8 cellular contexts compared by ENCODE assay signal in genomic region chr9:75892168-75892901, GRCh38. TPM values are rescaled to one million over a fixed set of nuclear protein-coding genes. Genes with fewer than 3 reads are reported as not detected.
DNase-seq lines count a peak whose midpoint lies in the region; ATAC-seq and TF ChIP-seq lines count a peak whose summit lies in the region.

No MANE protein-coding gene starts in this region.

- H3K4me2 ChIP-seq in trophoblast cell (ENCODE audit: low read length) = peak overlapping the region; percentile 95

- DNase-seq in DMS53 (lab: John Stamatoyannopoulos, UW) (peak; percentile 25), DMS53 treated with DMSO at 0.1 percent for 48 hours (lab: John Stamatoyannopoulos, UW; ENCODE audit: unreplicated experiment) (no peak), left ventricle myocardium inferior (peak; percentile 25), trophoblast cell (peak in 1 of 2 donors; percentile 34), pons (ENCODE audit: low spot score) (no peak), RWPE1 (ENCODE audit: low spot score) (no peak)
- peak; percentile 26 for DNase-seq in activated naive CD4-positive, alpha-beta T cell treated with Interleukin-2 at 50 U/mL for 16 hours

- no peak overlapping the region for H4K91ac ChIP-seq in trophoblast cell (ENCODE audit: low read depth, low read length)

- intact Hi-C loops in left ventricle myocardium inferior (cut with micrococcal nuclease) = loop anchor here (10.0 kb wide), 1 partner anchor 412 kb away; no protein-coding TSS in a partner anchor

- CTCF ChIA-PET in RWPE1 (lab: Yijun Ruan, JAX) = interaction anchor here (0.5 to 0.7 kb wide), 2 partner anchors 87 to 603 kb away, joined by 3 read pairs; no protein-coding TSS in a partner anchor

- no peak overlapping the region for H4K8ac ChIP-seq in trophoblast cell (ENCODE audit: low read depth, low read length)

- H2BK5ac ChIP-seq in trophoblast cell (ENCODE audit: low read depth, low read length, poor library complexity) = no peak overlapping the region

- no peaks in the 10 kb centered on the region for H3K36me3 ChIP-seq in left ventricle myocardium inferior
- no peaks in the 10 kb centered on the region for H3K36me3 ChIP-seq in trophoblast cell (ENCODE audit: control insufficient read depth in 1 of 2, insufficient read depth in 2 of 2, low read length in 2 of 2)

- no peak overlapping the region for H2BK120ac ChIP-seq in trophoblast cell (ENCODE audit: insufficient read depth, low read length, poor library complexity)

- H3K9me3 ChIP-seq in left ventricle myocardium inferior (replicated peaks) = no peaks in the 10 kb centered on the region
- no peaks in the 10 kb centered on the region for H3K9me3 ChIP-seq in trophoblast cell (ENCODE audit: insufficient read depth, low read depth, low read length)

- TF ChIP-seq CTCF in left ventricle myocardium inferior (IDR thresholded peaks at IDR 0.05; ENCODE audit: borderline replicate concordance) = no peak
- TF ChIP-seq CTCF in RWPE1 (conservative IDR thresholded peaks at IDR 0.05; ENCODE audit: low read depth) = no peak

- H3K4me1 ChIP-seq in left ventricle myocardium inferior (peaks cover 64% of the 10 kb centered on the region), trophoblast cell (ENCODE audit: control insufficient read depth in 1 of 2, insufficient read depth in 2 of 2, low read length in 2 of 2) (peaks cover 3 to 10% of the 10 kb centered on the region in 2 experiments)

- WGBS in trophoblast cell (ENCODE audit: extremely low coverage, insufficient coverage, insufficient read length) = no CpG with 5 or more reads among the region's 35 CpGs

- POLR2A ChIA-PET in RWPE1 (lab: Yijun Ruan, JAX; ENCODE audit: low non-redundant PET) = no interaction called here

- H3K14ac ChIP-seq in trophoblast cell (ENCODE audit: low read length) = no peak overlapping the region

- peak overlapping the region; percentile 17 for H3K18ac ChIP-seq in trophoblast cell (ENCODE audit: low read length)

- H3K79me1 ChIP-seq in trophoblast cell (ENCODE audit: low read length) = peaks cover 12% of the 10 kb centered on the region

- H3K4me3 ChIP-seq in left ventricle myocardium inferior (peak overlapping the region; percentile 85), trophoblast cell (ENCODE audit: low read depth, low read length) (peak overlapping the region; percentile 90)

- H3K9ac ChIP-seq in trophoblast cell (ENCODE audit: low read length) = peak overlapping the region; percentile 64

- no peak for ATAC-seq in HG03460 (IDR thresholded peaks at IDR 0.05; ENCODE audit: unreplicated experiment)

- no peak overlapping the region for H4K12ac ChIP-seq in trophoblast cell (ENCODE audit: low read depth, low read length)

- H2AFZ ChIP-seq in trophoblast cell (ENCODE audit: insufficient read depth, low read length, poor library complexity) = peak overlapping the region; percentile 18

- H3K27me3 ChIP-seq in left ventricle myocardium inferior (ENCODE audit: low read depth) = no peaks in the 10 kb centered on the region
- H3K27me3 ChIP-seq in trophoblast cell (ENCODE audit: insufficient read depth, low read length) = no peaks in the 10 kb centered on the region

- no peak overlapping the region for H2BK12ac ChIP-seq in trophoblast cell (ENCODE audit: low read length)

- H3K79me2 ChIP-seq in trophoblast cell (ENCODE audit: control insufficient read depth, insufficient read depth, low read length, poor library complexity) = peaks cover 6% of the 10 kb centered on the region

- no peak overlapping the region for H3K4ac ChIP-seq in trophoblast cell (ENCODE audit: low read depth, low read length)

- H2AK5ac ChIP-seq in trophoblast cell (ENCODE audit: low read length) = no peak overlapping the region

- H3K27ac ChIP-seq in left ventricle myocardium inferior (replicated peaks) = peak overlapping the region; percentile 87
- no peak overlapping the region for H3K27ac ChIP-seq in trophoblast cell (ENCODE audit: low read depth, low read length)
- H3K27ac ChIP-seq in RWPE1 = no peak overlapping the region

- H3K23ac ChIP-seq in trophoblast cell (ENCODE audit: low read length) = no peak overlapping the region

RNA-seq across cellular contexts. Expression of gene PCSK5, which starts 1.9 kb away (rescaled TPM):
- total RNA-seq in left ventricle myocardium inferior = 5.6 TPM
- 18.4 and 18.5 TPM in 2 replicates for polyA plus RNA-seq in trophoblast cell (2013)

Comparison
In these comparisons a context has a peak if more than half of its experiments do, and no peak if none do; other contexts are left out.
1. DNase-seq: peak in DMS53 (single experiment), activated naive CD4-positive, alpha-beta T cell treated with Interleukin-2 at 50 U/mL for 16 hours (single experiment) and left ventricle myocardium inferior (single experiment); none in DMS53 treated with DMSO at 0.1 percent for 48 hours (single experiment), pons (single experiment) and RWPE1 (single experiment).